In genomic region chr7:55557666-55558188, GRCh38 we compare ENCODE assay signal across 8 cellular contexts. TPM values are rescaled to one million over a fixed set of nuclear protein-coding genes. Genes with fewer than 3 reads are reported as not detected.
DNase-seq lines count a peak whose midpoint lies in the region; ATAC-seq, FAIRE-seq and TF ChIP-seq lines count a peak whose summit lies in the region.

No MANE protein-coding gene starts in this region.

- intact Hi-C loops in Right ventricle myocardium inferior (cut with DNase I) = no loop called here

- POLR2A ChIA-PET in A549 (lab: Yijun Ruan, JAX) = no interaction called here

- CTCF ChIA-PET in A549 (lab: Yijun Ruan, JAX) = no interaction called here

- no peak overlapping the region for H3K4me2 ChIP-seq in A549

- peak overlapping the region; percentile 56 for H3K4me3 Mint-ChIP-seq in T-helper 17 cell

- DNase-seq in A549 (ENCODE audit: low read depth in 1 of 2, low spot score in 1 of 2) = no peak
- DNase-seq in T-helper 17 cell = no peak
- DNase-seq in epidermal melanocyte (ENCODE audit: insufficient read length, low spot score) = no peak
- no peak for DNase-seq in activated CD8-positive, alpha-beta memory T cell treated with anti-CD3 and anti-CD28 coated beads for 24 hours
- DNase-seq in Right ventricle myocardium inferior (ENCODE audit: missing footprints) = no peak
- no peak for DNase-seq in GOT3 (lab: John Stamatoyannopoulos, UW)

- no peak for TF ChIP-seq CTCF in A549 (IDR thresholded peaks at IDR 0.05)

- no peak for TF ChIP-seq EP300 in A549 (IDR thresholded peaks at IDR 0.05)

- 86% methylated on average over 7 of the region's 7 CpGs for WGBS in A549 (ENCODE audit: missing lambda C conversion rate)

- H3K27ac Mint-ChIP-seq in T-helper 17 cell = peak overlapping the region; percentile 91

- TF ChIP-seq RAD21 in A549 (conservative IDR thresholded peaks at IDR 0.05 in 1 of 2, IDR thresholded peaks at IDR 0.05 in 1 of 2) = no peak

- no peak overlapping the region for H3K27ac ChIP-seq in A549

- H3K27me3 Mint-ChIP-seq in T-helper 17 cell = no peaks in the 10 kb centered on the region

- FAIRE-seq in A549 (lab: Jason Lieb, UNC) = no peak

- no peak overlapping the region for H3K4me3 ChIP-seq in A549

- peaks cover 6% of the 10 kb centered on the region for H3K36me3 Mint-ChIP-seq in T-helper 17 cell (ENCODE audit: low read depth)

- no peak for TF ChIP-seq POLR2A in A549 (IDR thresholded peaks at IDR 0.05; ENCODE audit: low read length)

- H3K4me1 ChIP-seq in A549 = peaks cover 14% of the 10 kb centered on the region

- H3K9me3 ChIP-seq in A549 (no peaks in the 10 kb centered on the region), T-helper 17 cell (ENCODE audit: control insufficient read depth, low read length, poor library complexity, severe bottlenecking) (no peaks in the 10 kb centered on the region)

- peaks cover 85% of the 10 kb centered on the region for H3K4me1 Mint-ChIP-seq in T-helper 17 cell

- ATAC-seq in A549 = peak; percentile 52 to 56; a peak in 1 of 6 replicates
- peak; percentile 74 for ATAC-seq in GM18873 (IDR thresholded peaks at IDR 0.05; ENCODE audit: low FRiP score, unreplicated experiment)
- peak; percentile 87 for ATAC-seq in HG02938 (IDR thresholded peaks at IDR 0.05; ENCODE audit: unreplicated experiment)
- peak; percentile 62 for ATAC-seq in T-helper 17 cell
- ATAC-seq in Right ventricle myocardium inferior = no peak

TF ChIP-seq in A549, 52 proteins besides CTCF, POLR2A, EP300 and RAD21:
- TF ChIP-seq HOXB5 (CRISPR knock-in tag; IDR thresholded peaks at IDR 0.05) (no peak), REST (IDR thresholded peaks at IDR 0.05) (no peak), ZSCAN20 (CRISPR knock-in tag; IDR thresholded peaks at IDR 0.05) (no peak), HEYL (CRISPR knock-in tag; IDR thresholded peaks at IDR 0.05) (no peak), CEBPB (IDR thresholded peaks at IDR 0.05) (no peak), RFX5 (IDR thresholded peaks at IDR 0.05) (no peak), ESRRA (IDR thresholded peaks at IDR 0.05; ENCODE audit: borderline replicate concordance, low read length) (no peak), GATA3 (IDR thresholded peaks at IDR 0.05; ENCODE audit: borderline replicate concordance) (no peak), ELK1 (IDR thresholded peaks at IDR 0.05; ENCODE audit: low read depth, low read length) (no peak)

RNA-seq across cellular contexts. Expression of gene VOPP1, which starts 14.6 kb away (rescaled TPM):
- polyA plus RNA-seq in A549 (2011; rRNA removed) = 64.4 and 68.1 TPM in 2 replicates
- 39.0 and 54.6 TPM in 2 replicates for polyA plus RNA-seq in A549 (2012; cell fraction: cytosol; rRNA removed)
- polyA plus RNA-seq in A549 (2012; cell fraction: nucleus; rRNA removed) = 29.2 and 35.0 TPM in 2 replicates
- polyA plus RNA-seq in A549 (2017; fragmentation: RNase III; extraction: RNeasy Plus Mini Kit Qiagen cat#74134 plus additional on column Dnase treatment) = 70.5 to 74.0 TPM (median 73.4 TPM) in 3 replicates
- 78.6 and 87.2 TPM in 2 replicates for polyA minus RNA-seq in A549 (2011; rRNA and poly(A)+ RNA removed)
- 100 to 1,000 TPM; 114 to 120 TPM for total RNA-seq in T-helper 17 cell
- 23.1 TPM for total RNA-seq in Right ventricle myocardium inferior
